16 cellular contexts compared by ENCODE assay signal in genomic region chr10:84243759-84244158, GRCh38. TPM values are rescaled to one million over a fixed set of nuclear protein-coding genes. Genes with fewer than 3 reads are reported as not detected.
DNase-seq lines count a peak whose midpoint lies in the region; ATAC-seq, FAIRE-seq and TF ChIP-seq lines count a peak whose summit lies in the region.
"Had no signal": no experiment of that assay in that cellular context is flagged by ENCODE, and none has a peak within 500 bp of the region (broad histone marks: within the 10 kb centered on the region; RNA-seq: fewer than 3 reads in every experiment).

No MANE protein-coding gene starts in this region.

- H3K79me2 ChIP-seq in HepG2 (ENCODE audit: insufficient read depth, low read length) (no peaks in the 10 kb centered on the region), mesendoderm (ENCODE audit: control insufficient read depth, insufficient read depth, low read length) (no peaks in the 10 kb centered on the region)

- in situ Hi-C loops in HepG2 (cut with HindIII; ENCODE audit: extremely low pct_ligation_motif_present, low pct_unique_long_range_greater_than_20kb) = no loop called here

- no TSS peak for BruUV-seq in HepG2 (replicated peaks; lab: Mats Ljungman, UMichigan)

- ATAC-seq in HepG2 (no peak), right lobe of liver (no peak), natural killer cell (no peak)
- ATAC-seq: HCT116 had no signal

- H2BK5ac ChIP-seq in mesendoderm (ENCODE audit: low read length) = no peak overlapping the region

- DNase-seq in HepG2 (ENCODE audit: low spot score) (no peak), right lobe of liver (no peak), epithelial cell of esophagus (ENCODE audit: low read depth) (peak; percentile 18), mesendoderm (peak; percentile 44), adrenal gland (no peak), globus pallidus (ENCODE audit: low spot score) (no peak), dorsolateral prefrontal cortex (no peak), natural killer cell (no peak)
- DNase-seq: ACHN; CD4-positive, CD25-positive, alpha-beta regulatory T cell; DMS53 had no signal

- TF ChIP-seq RAD21 in HepG2 (CRISPR knock-in tag; IDR thresholded peaks at IDR 0.05) = no peak

- no peak overlapping the region for H3K27ac Mint-ChIP-seq in natural killer cell

- no peak for TF ChIP-seq POLR2A in HepG2 (IDR thresholded peaks at IDR 0.05; ENCODE audit: insufficient read depth in 1 of 2, low read depth in 2 of 2, low read length in 2 of 2)
- TF ChIP-seq POLR2A in right lobe of liver (IDR thresholded peaks at IDR 0.05) = no peak
- no peak for TF ChIP-seq POLR2A in adrenal gland (IDR thresholded peaks at IDR 0.05)

- no peak overlapping the region for H2AK5ac ChIP-seq in mesendoderm (ENCODE audit: low read length)

- H3K9me3 ChIP-seq in HepG2 (ENCODE audit: low read length) (no peaks in the 10 kb centered on the region), right lobe of liver (no peaks in the 10 kb centered on the region), adrenal gland (replicated peaks in 1 of 3) (no peaks in the 10 kb centered on the region)
- H3K9me3 ChIP-seq: BLaER1 treated with 17β-estradiol and CSF1 and Interleukin-3, amounts not matched to agents 10 nM and 100 nM had no signal

- H3K18ac ChIP-seq in mesendoderm (ENCODE audit: low read length) = no peak overlapping the region

- no peak overlapping the region for H2BK15ac ChIP-seq in mesendoderm (replicated peaks; ENCODE audit: low read depth)

- CTCF ChIA-PET in HepG2 (lab: Yijun Ruan, JAX; ENCODE audit: low intra/inter-chr PET ratio, low total read pairs) = no interaction called here

- no peak overlapping the region for H3K56ac ChIP-seq in mesendoderm (ENCODE audit: low read length)

- H3K36me3 ChIP-seq in HepG2 (replicated peaks in 1 of 2; ENCODE audit: control insufficient read depth in 1 of 2, insufficient read depth in 2 of 2, low read length in 2 of 2) (no peaks in the 10 kb centered on the region), right lobe of liver (no peaks in the 10 kb centered on the region), mesendoderm (ENCODE audit: control insufficient read depth, insufficient read depth, low read length) (no peaks in the 10 kb centered on the region), adrenal gland (replicated peaks in 1 of 2) (no peaks in the 10 kb centered on the region)
- H3K36me3 ChIP-seq: BLaER1 treated with 17β-estradiol and CSF1 and Interleukin-3, amounts not matched to agents 10 nM and 100 nM had no signal

- no peaks in the 10 kb centered on the region for H3K4me1 Mint-ChIP-seq in natural killer cell
- H3K4me1 Mint-ChIP-seq: CD4-positive, CD25-positive, alpha-beta regulatory T cell had no signal

- no peaks in the 10 kb centered on the region for H3K9me3 Mint-ChIP-seq in natural killer cell
- H3K9me3 Mint-ChIP-seq: CD4-positive, CD25-positive, alpha-beta regulatory T cell had no signal

- no peak overlapping the region for H3K4ac ChIP-seq in mesendoderm (ENCODE audit: low read depth, low read length)

- no peaks in the 10 kb centered on the region for H4K20me1 ChIP-seq in HepG2 (ENCODE audit: insufficient read depth, low read length)
- H4K20me1 ChIP-seq: BLaER1 treated with 17β-estradiol and CSF1 and Interleukin-3, amounts not matched to agents 10 nM and 100 nM had no signal

- H3K27me3 Mint-ChIP-seq in natural killer cell (ENCODE audit: low read depth in 2 of 2) = peaks cover 6 to 18% of the 10 kb centered on the region in 2 donors

- POLR2A ChIA-PET in HepG2 (lab: Yijun Ruan, JAX) = no interaction called here

- peaks cover 33% of the 10 kb centered on the region for H3K4me1 ChIP-seq in HepG2 (ENCODE audit: insufficient read depth, low read length)
- no peaks in the 10 kb centered on the region for H3K4me1 ChIP-seq in right lobe of liver
- no peaks in the 10 kb centered on the region for H3K4me1 ChIP-seq in mesendoderm (ENCODE audit: control insufficient read depth, low read depth, low read length)
- H3K4me1 ChIP-seq in adrenal gland (replicated peaks in 1 of 2) = no peaks in the 10 kb centered on the region
- H3K4me1 ChIP-seq: BLaER1 treated with 17β-estradiol and CSF1 and Interleukin-3, amounts not matched to agents 10 nM and 100 nM had no signal

- H3K27ac ChIP-seq in HepG2 (ENCODE audit: extremely low read length, insufficient read depth, low read length) = no peak overlapping the region
- H3K27ac ChIP-seq in right lobe of liver = no peak overlapping the region
- H3K27ac ChIP-seq in mesendoderm (ENCODE audit: low read depth, low read length) = no peak overlapping the region
- H3K27ac ChIP-seq in adrenal gland = no peak overlapping the region
- peak overlapping the region in 19 of 59 donors; percentile 0 to 82 (median 63) for H3K27ac ChIP-seq in dorsolateral prefrontal cortex
- H3K27ac ChIP-seq: BLaER1 treated with 17β-estradiol and CSF1 and Interleukin-3, amounts not matched to agents 10 nM and 100 nM; HL-60 had no signal

- TF ChIP-seq EP300 in HepG2 (IDR thresholded peaks at IDR 0.05; ENCODE audit: low read depth in 2 of 2, low read length in 2 of 2) = no peak
- TF ChIP-seq EP300 in HepG2 (CRISPR knock-in tag; IDR thresholded peaks at IDR 0.05; ENCODE audit: borderline replicate concordance) = no peak

- no peaks in the 10 kb centered on the region for H3K36me3 Mint-ChIP-seq in natural killer cell
- H3K36me3 Mint-ChIP-seq: CD4-positive, CD25-positive, alpha-beta regulatory T cell had no signal

- FAIRE-seq in HepG2 (lab: Jason Lieb, UNC) = no peak

- H3K4me3 Mint-ChIP-seq in natural killer cell = no peak overlapping the region
- H3K4me3 Mint-ChIP-seq: CD4-positive, CD25-positive, alpha-beta regulatory T cell had no signal

- WGBS in HepG2 (ENCODE audit: low lambda C conversion rate) = 50% methylated on average over 3 of the region's 3 CpGs
- 95% methylated on average over 3 of the region's 3 CpGs for WGBS in right lobe of liver (ENCODE audit: insufficient coverage, low coverage, low lambda C conversion rate, missing lambda C conversion rate)
- WGBS in mesendoderm (ENCODE audit: extremely low coverage, insufficient coverage, low lambda C conversion rate) = no CpG with 5 or more reads among the region's 3 CpGs
- 88 to 100% (median 96%) methylated on average over 3 of the region's 3 CpGs for WGBS in adrenal gland, 4 donors

- H3K27me3 ChIP-seq in HepG2 (ENCODE audit: control insufficient read depth in 1 of 2, insufficient read depth in 2 of 2, low read length in 2 of 2) (peaks cover 3 to 16% of the 10 kb centered on the region in 2 experiments; a peak in 3 of 5 replicates), right lobe of liver (no peaks in the 10 kb centered on the region), mesendoderm (ENCODE audit: insufficient read depth, low read length, poor library complexity) (no peaks in the 10 kb centered on the region), adrenal gland (no peaks in the 10 kb centered on the region), dorsolateral prefrontal cortex (no peaks in the 10 kb centered on the region)
- H3K27me3 ChIP-seq: BLaER1 treated with 17β-estradiol and CSF1 and Interleukin-3, amounts not matched to agents 10 nM and 100 nM had no signal

- TF ChIP-seq CTCF in HepG2 (CRISPR knock-in tag; IDR thresholded peaks at IDR 0.05) (no peak), right lobe of liver (IDR thresholded peaks at IDR 0.05) (no peak), epithelial cell of esophagus (IDR thresholded peaks at IDR 0.05; ENCODE audit: insufficient read depth, low read depth, low read length, missing control alignments) (no peak), adrenal gland (IDR thresholded peaks at IDR 0.05) (no peak), dorsolateral prefrontal cortex (IDR thresholded peaks at IDR 0.05 in 54 of 56, conservative IDR thresholded peaks at IDR 0.05 in 2 of 56; ENCODE audit: low read depth in 1 of 56, partially characterized antibody in 56 of 56) (no peak), natural killer cell (IDR thresholded peaks at IDR 0.05) (no peak)

- intact Hi-C loops in HepG2 (cut with micrococcal nuclease; ENCODE audit: unreplicated experiment) = no loop called here
- intact Hi-C loops in right lobe of liver (cut with DNase I) = no loop called here
- intact Hi-C loops in adrenal gland (cut with DNase I) = no loop called here
- intact Hi-C loops in dorsolateral prefrontal cortex (cut with DNase I) = loop anchor here in 1 of 2 donors (5.0 kb wide), 1 partner anchor 36 kb away; no protein-coding TSS in a partner anchor
- intact Hi-C loops in natural killer cell (cut with micrococcal nuclease) = no loop called here

- H4K8ac ChIP-seq in mesendoderm (ENCODE audit: low read depth, low read length) = no peak overlapping the region

- H3K9ac ChIP-seq in HepG2 (ENCODE audit: insufficient read depth, low read depth, low read length) (no peak overlapping the region), mesendoderm (ENCODE audit: low read length) (no peak overlapping the region)
- H3K9ac ChIP-seq: BLaER1 treated with 17β-estradiol and CSF1 and Interleukin-3, amounts not matched to agents 10 nM and 100 nM had no signal

- H3K4me3 ChIP-seq in HepG2 (replicated peaks in 1 of 3; ENCODE audit: insufficient read depth in 1 of 3, low read depth in 2 of 3, low read length in 3 of 3) (no peak overlapping the region), right lobe of liver (no peak overlapping the region), epithelial cell of esophagus (ENCODE audit: low read length) (no peak overlapping the region), mesendoderm (ENCODE audit: low read length) (no peak overlapping the region), adrenal gland (no peak overlapping the region), dorsolateral prefrontal cortex (peak overlapping the region in 2 of 59 donors; percentile 55 to 56)
- H3K4me3 ChIP-seq: BLaER1 treated with 17β-estradiol and CSF1 and Interleukin-3, amounts not matched to agents 10 nM and 100 nM had no signal

- H4K5ac ChIP-seq in mesendoderm (ENCODE audit: low read length) = no peak overlapping the region

- no peak overlapping the region for H2AFZ ChIP-seq in HepG2 (ENCODE audit: low read length)

- H3K79me1 ChIP-seq in mesendoderm (ENCODE audit: low read length) = no peaks in the 10 kb centered on the region

- no peak overlapping the region for H2BK120ac ChIP-seq in mesendoderm (ENCODE audit: low read depth, low read length)

- H3K4me2 ChIP-seq in HepG2 (ENCODE audit: low read depth, low read length) = peak overlapping the region; percentile 66
- H3K4me2 ChIP-seq in mesendoderm (ENCODE audit: low read length) = no peak overlapping the region
- H3K4me2 ChIP-seq: BLaER1 treated with 17β-estradiol and CSF1 and Interleukin-3, amounts not matched to agents 10 nM and 100 nM had no signal

- no peak overlapping the region for H3K23ac ChIP-seq in mesendoderm (ENCODE audit: low read length)

RNA-seq across cellular contexts. Expression of gene RGR, which starts 1.1 kb away (rescaled TPM):
- total RNA-seq in HepG2 (2016; rRNA removed; fragmentation: Illumina TruSeq; extraction: Trizol) = 0.24 and 0.71 TPM in 2 replicates
- 0.44 and 1.2 TPM in 2 replicates for total RNA-seq in HepG2 (2016; cell fraction: cytosol; rRNA removed; fragmentation: Illumina TruSeq; extraction: Trizol; ENCODE audit: low read depth)
- 0.39 and 0.74 TPM in 2 replicates for total RNA-seq in HepG2 (2016; cell fraction: insoluble cytoplasmic fraction; rRNA removed; fragmentation: Illumina TruSeq; extraction: Trizol)
- 0.17 and 0.37 TPM in 2 replicates for total RNA-seq in HepG2 (2016; cell fraction: membrane; rRNA removed; fragmentation: Illumina TruSeq; extraction: Trizol)
- total RNA-seq in HepG2 (2016; cell fraction: nucleus; rRNA removed; fragmentation: Illumina TruSeq; extraction: Trizol) = 0.43 and 1.4 TPM in 2 replicates
- polyA plus RNA-seq in HepG2 (2011; rRNA removed) = 0.68 and 0.69 TPM in 2 replicates
- polyA plus RNA-seq in HepG2 (2011; cell fraction: cytosol; rRNA removed) = 0.53 and 0.90 TPM in 2 replicates
- polyA plus RNA-seq in HepG2 (2011; cell fraction: nucleus; rRNA removed) = 0.76 and 0.88 TPM in 2 replicates
- 0.05 TPM in 1 of 2 replicates, not detected in the other for polyA plus RNA-seq in HepG2 (2012)
- polyA plus RNA-seq in HepG2 (2016; cell fraction: cytosol; fragmentation: Illumina TruSeq; extraction: Trizol; ENCODE audit: low read depth) = 0.32 and 0.44 TPM in 2 replicates
- polyA plus RNA-seq in HepG2 (2016; cell fraction: insoluble cytoplasmic fraction; fragmentation: Illumina TruSeq; extraction: Trizol; ENCODE audit: low read depth) = 0.20 and 0.87 TPM in 2 replicates
- polyA plus RNA-seq in HepG2 (2016; cell fraction: membrane; fragmentation: Illumina TruSeq; extraction: Trizol; ENCODE audit: low read depth) = 0.50 and 0.71 TPM in 2 replicates
- polyA plus RNA-seq in HepG2 (2016; cell fraction: nucleus; fragmentation: Illumina TruSeq; extraction: Trizol; ENCODE audit: insufficient read depth, low read depth) = 0.84 and 2.3 TPM in 2 replicates
- 2.2 TPM in 1 of 2 replicates, not detected in the other for polyA minus RNA-seq in HepG2 (2011; rRNA and poly(A)+ RNA removed; ENCODE audit: low replicate concordance)
- not detected in 2 replicates for polyA minus RNA-seq in HepG2 (2011; cell fraction: cytosol; rRNA and poly(A)+ RNA removed)
- polyA minus RNA-seq in HepG2 (2011; cell fraction: nucleus; rRNA and poly(A)+ RNA removed) = not detected in 2 replicates
- total RNA-seq in right lobe of liver = not detected
- polyA plus RNA-seq in mesendoderm (2013, experiment 1 of 2) = not detected
- polyA plus RNA-seq in mesendoderm (2013, experiment 2 of 2) = not detected
- total RNA-seq in adrenal gland = not detected
- under 1 TPM in 1 of 3 donors, not detected in 2; 0.17 TPM for polyA plus RNA-seq in adrenal gland
- total RNA-seq in dorsolateral prefrontal cortex = 100 to 1,000 TPM in 2 of 120 experiments, 10 to 100 TPM in 82, 1 to 10 TPM in 34, under 1 TPM in 2; 0.57 to 118 (median 14.2) TPM
- not detected for total RNA-seq in natural killer cell
- total RNA-seq: A172; CD4-positive, CD25-positive, alpha-beta regulatory T cell; H4 had no signal
- polyA plus RNA-seq: CD4-positive, CD25-positive, alpha-beta regulatory T cell had no signal

RNA-seq across cellular contexts. Expression of gene LRIT1, which starts 2.4 kb away (rescaled TPM):
- total RNA-seq in HepG2 (2016; rRNA removed; fragmentation: Illumina TruSeq; extraction: Trizol) (not detected in 2 replicates), right lobe of liver (not detected), adrenal gland (not detected), dorsolateral prefrontal cortex (under 1 TPM in 1 of 120 experiments, not detected in 119; 0.21 TPM), natural killer cell (not detected)
- total RNA-seq in HepG2 (2016; cell fraction: cytosol; rRNA removed; fragmentation: Illumina TruSeq; extraction: Trizol; ENCODE audit: low read depth) = not detected in 2 replicates
- total RNA-seq in HepG2 (2016; cell fraction: insoluble cytoplasmic fraction; rRNA removed; fragmentation: Illumina TruSeq; extraction: Trizol) = not detected in 2 replicates
- not detected in 2 replicates for total RNA-seq in HepG2 (2016; cell fraction: membrane; rRNA removed; fragmentation: Illumina TruSeq; extraction: Trizol)
- total RNA-seq in HepG2 (2016; cell fraction: nucleus; rRNA removed; fragmentation: Illumina TruSeq; extraction: Trizol) = not detected in 2 replicates
- polyA plus RNA-seq in HepG2 (2011; rRNA removed) (not detected in 2 replicates), adrenal gland (not detected)
- not detected in 2 replicates for polyA plus RNA-seq in HepG2 (2011; cell fraction: cytosol; rRNA removed)
- not detected in 2 replicates for polyA plus RNA-seq in HepG2 (2011; cell fraction: nucleus; rRNA removed)
- polyA plus RNA-seq in HepG2 (2012) = not detected in 2 replicates
- not detected in 2 replicates for polyA plus RNA-seq in HepG2 (2016; cell fraction: cytosol; fragmentation: Illumina TruSeq; extraction: Trizol; ENCODE audit: low read depth)
- not detected in 2 replicates for polyA plus RNA-seq in HepG2 (2016; cell fraction: insoluble cytoplasmic fraction; fragmentation: Illumina TruSeq; extraction: Trizol; ENCODE audit: low read depth)
- polyA plus RNA-seq in HepG2 (2016; cell fraction: membrane; fragmentation: Illumina TruSeq; extraction: Trizol; ENCODE audit: low read depth) = not detected in 2 replicates
- polyA plus RNA-seq in HepG2 (2016; cell fraction: nucleus; fragmentation: Illumina TruSeq; extraction: Trizol; ENCODE audit: insufficient read depth, low read depth) = not detected in 2 replicates
- polyA minus RNA-seq in HepG2 (2011; rRNA and poly(A)+ RNA removed; ENCODE audit: low replicate concordance) = not detected in 2 replicates
- not detected in 2 replicates for polyA minus RNA-seq in HepG2 (2011; cell fraction: cytosol; rRNA and poly(A)+ RNA removed)
- polyA minus RNA-seq in HepG2 (2011; cell fraction: nucleus; rRNA and poly(A)+ RNA removed) = not detected in 2 replicates
- polyA plus RNA-seq in mesendoderm (2013, experiment 1 of 2) = not detected
- polyA plus RNA-seq in mesendoderm (2013, experiment 2 of 2) = not detected
- total RNA-seq: A172; CD4-positive, CD25-positive, alpha-beta regulatory T cell; H4 had no signal
- polyA plus RNA-seq: CD4-positive, CD25-positive, alpha-beta regulatory T cell had no signal

RNA-seq across cellular contexts. Expression of gene LRIT2, which starts 18.4 kb away (rescaled TPM):
- total RNA-seq in HepG2 (2016; rRNA removed; fragmentation: Illumina TruSeq; extraction: Trizol) (not detected in 2 replicates), right lobe of liver (not detected), adrenal gland (not detected), dorsolateral prefrontal cortex (under 1 TPM in 8 of 120 experiments, not detected in 112; 0.13 to 0.45 (median 0.17) TPM), natural killer cell (not detected)
- not detected in 2 replicates for total RNA-seq in HepG2 (2016; cell fraction: cytosol; rRNA removed; fragmentation: Illumina TruSeq; extraction: Trizol; ENCODE audit: low read depth)
- total RNA-seq in HepG2 (2016; cell fraction: insoluble cytoplasmic fraction; rRNA removed; fragmentation: Illumina TruSeq; extraction: Trizol) = not detected in 2 replicates
- not detected in 2 replicates for total RNA-seq in HepG2 (2016; cell fraction: membrane; rRNA removed; fragmentation: Illumina TruSeq; extraction: Trizol)
- total RNA-seq in HepG2 (2016; cell fraction: nucleus; rRNA removed; fragmentation: Illumina TruSeq; extraction: Trizol) = not detected in 2 replicates
- polyA plus RNA-seq in HepG2 (2011; rRNA removed) (not detected in 2 replicates), adrenal gland (not detected)
- not detected in 2 replicates for polyA plus RNA-seq in HepG2 (2011; cell fraction: cytosol; rRNA removed)
- polyA plus RNA-seq in HepG2 (2011; cell fraction: nucleus; rRNA removed) = not detected in 2 replicates
- not detected in 2 replicates for polyA plus RNA-seq in HepG2 (2012)
- polyA plus RNA-seq in HepG2 (2016; cell fraction: cytosol; fragmentation: Illumina TruSeq; extraction: Trizol; ENCODE audit: low read depth) = not detected in 2 replicates
- not detected in 2 replicates for polyA plus RNA-seq in HepG2 (2016; cell fraction: insoluble cytoplasmic fraction; fragmentation: Illumina TruSeq; extraction: Trizol; ENCODE audit: low read depth)
- polyA plus RNA-seq in HepG2 (2016; cell fraction: membrane; fragmentation: Illumina TruSeq; extraction: Trizol; ENCODE audit: low read depth) = not detected in 2 replicates
- polyA plus RNA-seq in HepG2 (2016; cell fraction: nucleus; fragmentation: Illumina TruSeq; extraction: Trizol; ENCODE audit: insufficient read depth, low read depth) = not detected in 2 replicates
- not detected in 2 replicates for polyA minus RNA-seq in HepG2 (2011; rRNA and poly(A)+ RNA removed; ENCODE audit: low replicate concordance)
- not detected in 2 replicates for polyA minus RNA-seq in HepG2 (2011; cell fraction: cytosol; rRNA and poly(A)+ RNA removed)
- polyA minus RNA-seq in HepG2 (2011; cell fraction: nucleus; rRNA and poly(A)+ RNA removed) = not detected in 2 replicates
- polyA plus RNA-seq in mesendoderm (2013, experiment 1 of 2) = not detected
- polyA plus RNA-seq in mesendoderm (2013, experiment 2 of 2) = not detected
- total RNA-seq: A172; CD4-positive, CD25-positive, alpha-beta regulatory T cell; H4 had no signal
- polyA plus RNA-seq: CD4-positive, CD25-positive, alpha-beta regulatory T cell had no signal

RNA-seq across cellular contexts. Expression of gene CDHR1, which starts 49.4 kb away (rescaled TPM):
- total RNA-seq in HepG2 (2016; rRNA removed; fragmentation: Illumina TruSeq; extraction: Trizol) = 0.04 TPM in 1 of 2 replicates, not detected in the other
- not detected in 2 replicates for total RNA-seq in HepG2 (2016; cell fraction: cytosol; rRNA removed; fragmentation: Illumina TruSeq; extraction: Trizol; ENCODE audit: low read depth)
- total RNA-seq in HepG2 (2016; cell fraction: insoluble cytoplasmic fraction; rRNA removed; fragmentation: Illumina TruSeq; extraction: Trizol) = 0.02 TPM in 1 of 2 replicates, not detected in the other
- total RNA-seq in HepG2 (2016; cell fraction: membrane; rRNA removed; fragmentation: Illumina TruSeq; extraction: Trizol) = not detected in 2 replicates
- not detected in 2 replicates for total RNA-seq in HepG2 (2016; cell fraction: nucleus; rRNA removed; fragmentation: Illumina TruSeq; extraction: Trizol)
- 0.01 and 0.09 TPM in 2 replicates for polyA plus RNA-seq in HepG2 (2011; rRNA removed)
- polyA plus RNA-seq in HepG2 (2011; cell fraction: cytosol; rRNA removed) = 0.04 TPM in 1 of 2 replicates, not detected in the other
- polyA plus RNA-seq in HepG2 (2011; cell fraction: nucleus; rRNA removed) = 0.14 and 0.34 TPM in 2 replicates
- 0.05 TPM in 1 of 2 replicates, not detected in the other for polyA plus RNA-seq in HepG2 (2012)
- not detected in 2 replicates for polyA plus RNA-seq in HepG2 (2016; cell fraction: cytosol; fragmentation: Illumina TruSeq; extraction: Trizol; ENCODE audit: low read depth)
- not detected in 2 replicates for polyA plus RNA-seq in HepG2 (2016; cell fraction: insoluble cytoplasmic fraction; fragmentation: Illumina TruSeq; extraction: Trizol; ENCODE audit: low read depth)
- polyA plus RNA-seq in HepG2 (2016; cell fraction: membrane; fragmentation: Illumina TruSeq; extraction: Trizol; ENCODE audit: low read depth) = not detected in 2 replicates
- 0.23 TPM in 1 of 2 replicates, not detected in the other for polyA plus RNA-seq in HepG2 (2016; cell fraction: nucleus; fragmentation: Illumina TruSeq; extraction: Trizol; ENCODE audit: insufficient read depth, low read depth)
- not detected in 2 replicates for polyA minus RNA-seq in HepG2 (2011; rRNA and poly(A)+ RNA removed; ENCODE audit: low replicate concordance)
- not detected in 2 replicates for polyA minus RNA-seq in HepG2 (2011; cell fraction: cytosol; rRNA and poly(A)+ RNA removed)
- 0.64 TPM in 1 of 2 replicates, not detected in the other for polyA minus RNA-seq in HepG2 (2011; cell fraction: nucleus; rRNA and poly(A)+ RNA removed)
- total RNA-seq in right lobe of liver = under 1 TPM in 5 of 6 experiments, not detected in 1; 0.09 to 0.42 (median 0.19) TPM
- 6.2 TPM for polyA plus RNA-seq in mesendoderm (2013, experiment 1 of 2)
- polyA plus RNA-seq in mesendoderm (2013, experiment 2 of 2) = 5.9 TPM
- 1 to 10 TPM in 1 of 8 donors, under 1 TPM in 7; 0.09 to 2.8 (median 0.32) TPM for total RNA-seq in adrenal gland
- 1 to 10 TPM; 1.4 to 7.7 (median 6.0) TPM for polyA plus RNA-seq in adrenal gland
- total RNA-seq in dorsolateral prefrontal cortex = 10 to 100 TPM in 111 of 120 experiments, 1 to 10 TPM in 9; 7.8 to 29.9 (median 16.9) TPM
- total RNA-seq in natural killer cell = 1 to 10 TPM; 4.0 to 9.5 (median 6.5) TPM
- total RNA-seq: A172 had no signal

Comparison
In these comparisons a context has a peak if more than half of its experiments do, and no peak if none do; other contexts are left out.
1. DNase-seq: peak in epithelial cell of esophagus (single experiment) and mesendoderm (single experiment); none in HepG2 (single experiment), right lobe of liver (0 of 3), adrenal gland (0 of 7), globus pallidus (single experiment), dorsolateral prefrontal cortex (0 of 10) and natural killer cell (single experiment).